8 cellular contexts compared by ENCODE assay signal in the genomic region with DNA sequence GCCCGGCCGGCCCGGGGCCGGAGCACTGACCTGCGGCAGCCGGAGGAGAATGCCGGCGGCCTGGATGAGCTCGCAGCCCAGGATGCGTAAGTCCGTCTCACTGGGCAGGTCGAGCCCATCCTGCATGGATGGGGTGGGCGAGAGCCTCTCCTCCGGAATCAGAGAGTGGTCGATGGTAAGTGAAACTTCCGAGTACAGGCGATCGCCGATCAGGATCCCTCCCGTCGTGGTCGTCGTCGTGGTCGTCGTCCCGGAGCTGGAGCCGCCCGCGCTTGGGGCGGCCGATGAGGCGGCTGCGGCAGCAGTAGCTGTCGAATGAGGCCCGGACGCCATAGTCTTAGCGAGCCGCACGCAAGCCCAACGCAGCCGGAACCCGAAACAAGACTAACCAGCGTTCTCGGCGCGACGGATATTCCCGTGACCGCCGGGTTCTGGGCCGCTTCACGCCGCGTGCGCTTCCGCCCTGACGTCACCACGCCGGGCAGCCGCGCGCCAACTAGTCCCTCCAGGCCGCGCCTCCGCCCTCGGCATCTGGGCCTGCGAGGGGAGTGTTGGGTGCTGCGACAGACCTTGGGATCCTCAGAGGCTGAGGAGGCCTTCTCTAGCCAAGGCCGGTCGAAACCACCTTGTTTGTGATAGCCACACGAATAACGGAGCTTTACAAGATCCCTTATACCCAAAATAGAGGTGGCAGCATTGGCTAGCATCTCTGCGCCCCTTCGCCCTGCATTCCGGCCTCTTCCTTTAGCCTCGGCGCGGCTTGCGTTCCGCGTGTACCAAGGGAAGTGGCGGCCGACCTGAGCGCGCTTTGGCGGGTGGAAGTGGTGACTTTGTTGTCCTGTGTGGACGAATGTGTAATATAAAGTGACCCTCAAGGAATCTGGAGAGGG. TPM values are rescaled to one million over a fixed set of nuclear protein-coding genes. Genes with fewer than 3 reads are reported as not detected.
A peak's percentile ranks its signal among the peaks of the same experiment; 100 is the strongest.
DNase-seq lines count a peak whose midpoint lies in the region; ATAC-seq lines count a peak whose summit lies in the region.

A gene (minus strand): TSS at position 386 of the 890 bp plus-strand sequence. CDS start 53 bp downstream, at position 333.

- DNase-seq in COR-L47 (lab: John Stamatoyannopoulos, UW) (peak; percentile 99), HT1080 (ENCODE audit: low read depth) (peak; percentile 97), NOMO-1 (lab: John Stamatoyannopoulos, UW; ENCODE audit: unreplicated experiment in 2 of 2) (peak; percentile 96 to 99), lung microvascular endothelial cell (ENCODE audit: low read depth in 2 of 2) (peak; percentile 98 to 99)
- DNase-seq in effector CD8-positive, alpha-beta T cell (lab: John Stamatoyannopoulos, UW), result peak; percentile 89
- peak; percentile 91 to 93 (median 92) for DNase-seq in stimulated activated CD4-positive, alpha-beta T cell treated with anti-CD3 and anti-CD28 coated beads, TNF-alpha, amount 100 ng/mL, for 4 hours (ENCODE audit: low read depth in 3 of 3)

- ATAC-seq in GM21367 (IDR thresholded peaks at IDR 0.05; ENCODE audit: unreplicated experiment), result peak; percentile 76

- POLR2A ChIA-PET in activated CD8-positive, alpha-beta memory T cell treated with anti-CD3 and anti-CD28 coated beads for 36 hours (lab: Charles Lee), result interaction anchor here (0.7 to 3.6 kb wide), 11 partner anchors 9 to 1289 kb away, joined by 3 to 157 read pairs (median 6); a partner anchor contains a TSS

- CTCF ChIA-PET in activated CD8-positive, alpha-beta memory T cell treated with anti-CD3 and anti-CD28 coated beads for 36 hours (lab: Charles Lee), result interaction anchor here (0.8 to 1.7 kb wide), 6 partner anchors 14 to 483 kb away, joined by 3 to 13 read pairs (median 4); no protein-coding TSS in a partner anchor

RNA-seq across cellular contexts. Expression of the gene that starts here (rescaled TPM):
- 82.5 and 86.8 TPM in 2 replicates for total RNA-seq in HT1080 (2014; rRNA removed; shearing (Covaris generic))
- polyA plus RNA-seq in HT1080 (2015; cell fraction: cytosol; rRNA removed), result 30.7 and 31.3 TPM in 2 replicates
- 584 and 668 TPM in 2 replicates for polyA plus RNA-seq in HT1080 (2015; cell fraction: nucleus; rRNA removed)
- 100 to 1,000 TPM; 117 to 124 TPM for total RNA-seq in activated CD8-positive, alpha-beta memory T cell treated with anti-CD3 and anti-CD28 coated beads for 36 hours
- 70.0 and 171 TPM in 2 replicates for total RNA-seq in lung microvascular endothelial cell

Comparison
In these comparisons a context has a peak if more than half of its experiments do, and no peak if none do; other contexts are left out.
1. Peak in every context shown above with its lines: DNase-seq and ATAC-seq.